In genomic region chr11:64566042-64566914, GRCh38 we compare ENCODE assay signal across 8 cellular contexts. TPM values are rescaled to one million over a fixed set of nuclear protein-coding genes. Genes with fewer than 3 reads are reported as not detected.
DNase-seq lines count a peak whose midpoint lies in the region; ATAC-seq and TF ChIP-seq lines count a peak whose summit lies in the region.

No MANE protein-coding gene starts in this region.

- no peaks in the 10 kb centered on the region for H3K9me3 Mint-ChIP-seq in activated T-cell treated with anti-CD3 and anti-CD28 coated beads, Interleukin-2, amount 50 U/mL, for 4 hours

- WGBS in prostate gland = 20% methylated on average over 18 of the region's 18 CpGs

- peak overlapping the region; percentile 1 for H3K4me3 ChIP-seq in cardiac muscle cell
- H3K4me3 ChIP-seq in prostate gland = no peak overlapping the region
- H3K4me3 ChIP-seq in ascending aorta = no peak overlapping the region

- H3K9me3 ChIP-seq in cardiac muscle cell (ENCODE audit: low read depth) (no peaks in the 10 kb centered on the region), prostate gland (no peaks in the 10 kb centered on the region), ascending aorta (no peaks in the 10 kb centered on the region)

- TF ChIP-seq CTCF in cardiac muscle cell (IDR thresholded peaks at IDR 0.05; ENCODE audit: low read depth, low read length) (no peak), prostate gland (IDR thresholded peaks at IDR 0.05) (no peak), ascending aorta (IDR thresholded peaks at IDR 0.05) (no peak)

- DNase-seq in DMS53 (lab: John Stamatoyannopoulos, UW) = peak; percentile 32
- DNase-seq in DMS53 treated with DMSO at 0.1 percent for 48 hours (lab: John Stamatoyannopoulos, UW; ENCODE audit: unreplicated experiment) = no peak
- peak; percentile 90 for DNase-seq in NCI-H2227 (lab: John Stamatoyannopoulos, UW; ENCODE audit: unreplicated experiment)
- DNase-seq in activated T-cell treated with anti-CD3 and anti-CD28 coated beads, Interleukin-2, amount 50 U/mL, for 4 hours = no peak
- DNase-seq in cardiac muscle cell (ENCODE audit: low read depth in 1 of 2, low spot score in 1 of 2) = peak; percentile 74 to 90
- DNase-seq in prostate gland (ENCODE audit: low spot score) = peak; percentile 77
- DNase-seq in ascending aorta (ENCODE audit: low spot score in 2 of 2) = no peak

- no peak for TF ChIP-seq POLR2A in prostate gland (IDR thresholded peaks at IDR 0.05)

- H3K27me3 ChIP-seq in cardiac muscle cell = no peaks in the 10 kb centered on the region
- no peaks in the 10 kb centered on the region for H3K27me3 ChIP-seq in prostate gland (replicated peaks; ENCODE audit: insufficient read depth)
- no peaks in the 10 kb centered on the region for H3K27me3 ChIP-seq in ascending aorta

- H3K36me3 Mint-ChIP-seq in activated T-cell treated with anti-CD3 and anti-CD28 coated beads, Interleukin-2, amount 50 U/mL, for 4 hours (ENCODE audit: insufficient read depth) = no peaks in the 10 kb centered on the region

- H3K36me3 ChIP-seq in cardiac muscle cell (no peaks in the 10 kb centered on the region), prostate gland (no peaks in the 10 kb centered on the region), ascending aorta (no peaks in the 10 kb centered on the region)

- H3K4me1 Mint-ChIP-seq in activated T-cell treated with anti-CD3 and anti-CD28 coated beads, Interleukin-2, amount 50 U/mL, for 4 hours (ENCODE audit: low read depth) = peaks cover 8% of the 10 kb centered on the region

- H3K4me3 Mint-ChIP-seq in activated T-cell treated with anti-CD3 and anti-CD28 coated beads, Interleukin-2, amount 50 U/mL, for 4 hours = peak overlapping the region; percentile 35

- peak; percentile 38 to 67 for ATAC-seq in activated T-cell treated with anti-CD3 and anti-CD28 coated beads, Interleukin-2, amount 50 U/mL, for 4 hours
- no peak for ATAC-seq in HG03442 (IDR thresholded peaks at IDR 0.05; ENCODE audit: unreplicated experiment)

- peak overlapping the region; percentile 84 for H3K27ac ChIP-seq in cardiac muscle cell
- H3K27ac ChIP-seq in prostate gland = peak overlapping the region; percentile 24 to 57
- no peak overlapping the region for H3K27ac ChIP-seq in ascending aorta

- intact Hi-C loops in prostate gland (cut with DNase I) (no loop called here), ascending aorta (cut with DNase I) (no loop called here)

- peaks cover 9% of the 10 kb centered on the region for H3K27me3 Mint-ChIP-seq in activated T-cell treated with anti-CD3 and anti-CD28 coated beads, Interleukin-2, amount 50 U/mL, for 4 hours (ENCODE audit: low read depth)

- H3K4me1 ChIP-seq in cardiac muscle cell (ENCODE audit: low read depth) (peaks cover 14% of the 10 kb centered on the region), prostate gland (replicated peaks) (no peaks in the 10 kb centered on the region), ascending aorta (no peaks in the 10 kb centered on the region)

RNA-seq across cellular contexts. Expression of gene SLC22A11, which starts 10.5 kb away (rescaled TPM):
- total RNA-seq in activated T-cell treated with anti-CD3 and anti-CD28 coated beads, Interleukin-2, amount 50 U/mL, for 4 hours = not detected
- total RNA-seq in cardiac muscle cell = 0.42 TPM in 1 of 2 replicates, not detected in the other
- 1.3 TPM in 1 of 2 replicates, not detected in the other for polyA plus RNA-seq in cardiac muscle cell
- total RNA-seq in prostate gland = not detected
- total RNA-seq in ascending aorta = not detected

RNA-seq across cellular contexts. Expression of gene SLC22A12, which starts 24.7 kb away (rescaled TPM):
- not detected for total RNA-seq in activated T-cell treated with anti-CD3 and anti-CD28 coated beads, Interleukin-2, amount 50 U/mL, for 4 hours
- total RNA-seq in cardiac muscle cell = not detected in 2 replicates
- not detected in 2 replicates for polyA plus RNA-seq in cardiac muscle cell
- total RNA-seq in prostate gland = not detected
- not detected for total RNA-seq in ascending aorta

Comparison
In these comparisons a context has a peak if more than half of its experiments do, and no peak if none do; other contexts are left out.
1. DNase-seq: peak in DMS53 (single experiment), NCI-H2227 (single experiment), cardiac muscle cell (2 of 2) and prostate gland (single experiment); none in DMS53 treated with DMSO at 0.1 percent for 48 hours (single experiment), activated T-cell treated with anti-CD3 and anti-CD28 coated beads, Interleukin-2, amount 50 U/mL, for 4 hours (single experiment) and ascending aorta (0 of 2).
2. H3K27ac ChIP-seq: peak in cardiac muscle cell (single experiment) and prostate gland (2 of 2); none in ascending aorta (0 of 2).